18 cellular contexts compared by ENCODE assay signal in genomic region chr3:8482263-8482662, GRCh38. TPM values are rescaled to one million over a fixed set of nuclear protein-coding genes. Genes with fewer than 3 reads are reported as not detected.
DNase-seq lines count a peak whose midpoint lies in the region; ATAC-seq and TF ChIP-seq lines count a peak whose summit lies in the region.
"Had no signal": no experiment of that assay in that cellular context is flagged by ENCODE, and none has a peak within 500 bp of the region (broad histone marks: within the 10 kb centered on the region; RNA-seq: fewer than 3 reads in every experiment).

No MANE protein-coding gene starts in this region.

- no peaks in the 10 kb centered on the region for H3K9me3 ChIP-seq in hepatocyte (ENCODE audit: low read depth)
- H3K9me3 ChIP-seq: adrenal gland had no signal

- no peaks in the 10 kb centered on the region for H3K27me3 ChIP-seq in hepatocyte
- H3K27me3 ChIP-seq: adrenal gland had no signal

- no peak overlapping the region for H2AFZ ChIP-seq in hepatocyte

- DNase-seq in AG10803 (ENCODE audit: low read depth), result peak; percentile 39
- peak; percentile 55 for DNase-seq in astrocyte of the hippocampus (ENCODE audit: low read depth, low spot score)
- DNase-seq in hepatocyte (ENCODE audit: low spot score), result no peak
- no peak for DNase-seq in progenitor cell of endocrine pancreas (ENCODE audit: low spot score, unreplicated experiment)
- no peak for DNase-seq in UCSD-AML1 (lab: John Stamatoyannopoulos, UW; ENCODE audit: unreplicated experiment)
- no peak for DNase-seq in NCI-H446 treated with DMSO at 0.1 percent for 48 hours (lab: John Stamatoyannopoulos, UW)
- DNase-seq in NCI-H2227 (lab: John Stamatoyannopoulos, UW; ENCODE audit: unreplicated experiment), result no peak
- DNase-seq: adrenal gland; CD4-positive, alpha-beta memory T cell; DND-41; naive B cell; NCI-H187; NCI-H526 treated with DMSO at 0.1 percent for 48 hours; stimulated activated CD4-positive, alpha-beta T cell treated with anti-CD3 and anti-CD28 coated beads, Interleukin-4, amount 100 ng/mL, for 4 hours; SW 1271 had no signal

- ATAC-seq in HG02970 (IDR thresholded peaks at IDR 0.05; ENCODE audit: low FRiP score, unreplicated experiment), result no peak
- ATAC-seq: activated T-helper 17 cell treated with anti-CD3 and anti-CD28 coated beads, Interleukin-2, amount 50 U/mL, for 72 hours; esophagus mucosa had no signal

- H3K27me3 Mint-ChIP-seq in progenitor cell of endocrine pancreas, result no peaks in the 10 kb centered on the region
- H3K27me3 Mint-ChIP-seq: activated T-helper 17 cell treated with anti-CD3 and anti-CD28 coated beads, Interleukin-2, amount 50 U/mL, for 72 hours; CD4-positive, alpha-beta memory T cell; naive B cell had no signal

- H4K20me1 ChIP-seq in hepatocyte (ENCODE audit: insufficient read depth, poor library complexity, severe bottlenecking), result no peaks in the 10 kb centered on the region

- H3K9me3 Mint-ChIP-seq in progenitor cell of endocrine pancreas (ENCODE audit: low read depth), result peaks cover 17% of the 10 kb centered on the region
- H3K9me3 Mint-ChIP-seq: activated T-helper 17 cell treated with anti-CD3 and anti-CD28 coated beads, Interleukin-2, amount 50 U/mL, for 72 hours had no signal

- H3K27ac ChIP-seq in hepatocyte, result peak overlapping the region; percentile 81

- H3K9me2 ChIP-seq in hepatocyte (replicated peaks; ENCODE audit: insufficient read depth), result no peaks in the 10 kb centered on the region

- H3K4me1 Mint-ChIP-seq in progenitor cell of endocrine pancreas (ENCODE audit: low read depth), result peaks cover 23% of the 10 kb centered on the region
- H3K4me1 Mint-ChIP-seq: activated T-helper 17 cell treated with anti-CD3 and anti-CD28 coated beads, Interleukin-2, amount 50 U/mL, for 72 hours; CD4-positive, alpha-beta memory T cell; naive B cell had no signal

- no peak for TF ChIP-seq CTCF in AG10803 (conservative IDR thresholded peaks at IDR 0.05; ENCODE audit: low read length)
- no peak for TF ChIP-seq CTCF in hepatocyte (IDR thresholded peaks at IDR 0.05; ENCODE audit: poor library complexity)
- TF ChIP-seq CTCF in progenitor cell of endocrine pancreas (IDR thresholded peaks at IDR 0.05; ENCODE audit: unreplicated experiment), result no peak

- WGBS in hepatocyte (ENCODE audit: low lambda C conversion rate, missing lambda C conversion rate), result 43% methylated on average over 2 of the region's 2 CpGs

- no peak overlapping the region for H3K4me3 Mint-ChIP-seq in progenitor cell of endocrine pancreas (ENCODE audit: low read depth)
- H3K4me3 Mint-ChIP-seq: activated T-helper 17 cell treated with anti-CD3 and anti-CD28 coated beads, Interleukin-2, amount 50 U/mL, for 72 hours; CD4-positive, alpha-beta memory T cell; naive B cell had no signal

- no peaks in the 10 kb centered on the region for H3K79me2 ChIP-seq in hepatocyte

- no peaks in the 10 kb centered on the region for H3K36me3 ChIP-seq in hepatocyte (replicated peaks; ENCODE audit: insufficient read depth, low read depth)
- H3K36me3 ChIP-seq: adrenal gland had no signal

- H3K4me2 ChIP-seq in hepatocyte, result no peak overlapping the region

- H3K27ac Mint-ChIP-seq in progenitor cell of endocrine pancreas, result peak overlapping the region; percentile 58
- H3K27ac Mint-ChIP-seq: activated T-helper 17 cell treated with anti-CD3 and anti-CD28 coated beads, Interleukin-2, amount 50 U/mL, for 72 hours; CD4-positive, alpha-beta memory T cell had no signal

- peaks cover 8% of the 10 kb centered on the region for H3K36me3 Mint-ChIP-seq in progenitor cell of endocrine pancreas (ENCODE audit: insufficient read depth)
- H3K36me3 Mint-ChIP-seq: CD4-positive, alpha-beta memory T cell; naive B cell had no signal

- H3K4me1 ChIP-seq in hepatocyte (ENCODE audit: insufficient read depth), result peaks cover 19% of the 10 kb centered on the region

- no peak overlapping the region for H3K4me3 ChIP-seq in AG10803 (ENCODE audit: low read length)
- no peak overlapping the region for H3K4me3 ChIP-seq in hepatocyte
- H3K4me3 ChIP-seq: adrenal gland had no signal

RNA-seq across cellular contexts. Expression of gene LMCD1, which starts 19.4 kb away (rescaled TPM):
- total RNA-seq in hepatocyte, result 185 and 195 TPM in 2 replicates
- polyA plus RNA-seq in hepatocyte, result 325 and 347 TPM in 2 replicates
- total RNA-seq in progenitor cell of endocrine pancreas, result 24.3 and 26.1 TPM in 2 replicates

Comparison
In these comparisons a context has a peak if more than half of its experiments do, and no peak if none do; other contexts are left out.
1. DNase-seq: peak in AG10803 (single experiment) and astrocyte of the hippocampus (single experiment); none in hepatocyte (single experiment), progenitor cell of endocrine pancreas (single experiment), UCSD-AML1 (single experiment), NCI-H446 treated with DMSO at 0.1 percent for 48 hours (single experiment) and NCI-H2227 (single experiment).